Comparison of ENCODE assay signal across 8 cellular contexts in genomic region chr9:93134740-93135444, GRCh38. TPM values are rescaled to one million over a fixed set of nuclear protein-coding genes. Genes with fewer than 3 reads are reported as not detected.
DNase-seq lines count a peak whose midpoint lies in the region; ATAC-seq, FAIRE-seq and TF ChIP-seq lines count a peak whose summit lies in the region.

No MANE protein-coding gene starts in this region.

- peaks cover 43% of the 10 kb centered on the region for H3K4me1 ChIP-seq in A549
- peaks cover 58% of the 10 kb centered on the region for H3K4me1 ChIP-seq in mononuclear cell (ENCODE audit: insufficient read depth, low read length)

- POLR2A ChIA-PET in A549 (lab: Yijun Ruan, JAX), result interaction anchor here (0.6 to 1.9 kb wide), 9 partner anchors 9 to 317 kb away, joined by 3 to 35 read pairs (median 3); no protein-coding TSS in a partner anchor

- TF ChIP-seq RAD21 in A549 (conservative IDR thresholded peaks at IDR 0.05 in 1 of 2, IDR thresholded peaks at IDR 0.05 in 1 of 2), result no peak

- DNase-seq in A549 (ENCODE audit: low read depth in 1 of 2, low spot score in 1 of 2) (no peak), bronchial epithelial cell (ENCODE audit: low read depth) (no peak), AML-193 (lab: John Stamatoyannopoulos, UW) (no peak), NCI-H1694 (lab: John Stamatoyannopoulos, UW) (no peak)
- no peak for DNase-seq in NK-92 treated with Interleukin-12 subunit alpha and Interleukin-12 subunit beta, amount 100 ng/mL, for 24 hours (lab: John Stamatoyannopoulos, UW)

- peak overlapping the region; percentile 89 for H3K4me3 ChIP-seq in A549
- H3K4me3 ChIP-seq in bronchial epithelial cell (ENCODE audit: low read depth, low read length), result peak overlapping the region; percentile 86
- peak overlapping the region; percentile 72 for H3K4me3 ChIP-seq in mononuclear cell (ENCODE audit: low read length)

- no peaks in the 10 kb centered on the region for H3K9me3 ChIP-seq in A549
- H3K9me3 ChIP-seq in mononuclear cell (ENCODE audit: low read depth, low read length), result no peaks in the 10 kb centered on the region

- FAIRE-seq in A549 (lab: Jason Lieb, UNC) (no peak), bronchial epithelial cell (lab: Jason Lieb, UNC) (no peak)

- peak overlapping the region; percentile 91 to 96 for H3K27ac ChIP-seq in A549

- ATAC-seq in A549 (no peak; a peak in 1 of 6 replicates), HG03571 (IDR thresholded peaks at IDR 0.05; ENCODE audit: unreplicated experiment) (peak; percentile 2), HG03442 (IDR thresholded peaks at IDR 0.05; ENCODE audit: unreplicated experiment) (no peak)

- CTCF ChIA-PET in A549 (lab: Yijun Ruan, JAX), result interaction anchor here (0.7 to 5.4 kb wide), 5 partner anchors 9 to 27 kb away, joined by 3 to 42 read pairs (median 3); no protein-coding TSS in a partner anchor

- no peak for TF ChIP-seq CTCF in A549 (IDR thresholded peaks at IDR 0.05)
- TF ChIP-seq CTCF in bronchial epithelial cell (IDR thresholded peaks at IDR 0.05; ENCODE audit: insufficient read depth, low read length, severe bottlenecking), result no peak

- TF ChIP-seq EP300 in A549 (IDR thresholded peaks at IDR 0.05), result no peak

- H3K27me3 ChIP-seq in bronchial epithelial cell (ENCODE audit: control insufficient read depth, insufficient read depth, low read length), result no peaks in the 10 kb centered on the region
- H3K27me3 ChIP-seq in mononuclear cell (ENCODE audit: insufficient read depth, low read length), result no peaks in the 10 kb centered on the region

- H3K36me3 ChIP-seq in bronchial epithelial cell (ENCODE audit: control insufficient read depth, insufficient read depth, low read length), result peaks cover 7% of the 10 kb centered on the region

- H3K4me2 ChIP-seq in A549, result peak overlapping the region; percentile 99

- 77% methylated on average over 14 of the region's 14 CpGs for WGBS in A549 (ENCODE audit: missing lambda C conversion rate)

- TF ChIP-seq POLR2A in A549 (IDR thresholded peaks at IDR 0.05; ENCODE audit: low read length), result no peak

TF ChIP-seq in A549, 52 proteins besides CTCF, POLR2A, EP300 and RAD21:
- TF ChIP-seq RNF2 (IDR thresholded peaks at IDR 0.05; ENCODE audit: borderline replicate concordance, low read depth) (no peak), TP53 (CRISPR knock-in tag; IDR thresholded peaks at IDR 0.05) (no peak), HDAC2 (IDR thresholded peaks at IDR 0.05) (no peak), HOXB13 (CRISPR knock-in tag; IDR thresholded peaks at IDR 0.05; ENCODE audit: low read depth) (no peak), CEBPB (IDR thresholded peaks at IDR 0.05) (no peak), GATA3 (IDR thresholded peaks at IDR 0.05; ENCODE audit: borderline replicate concordance) (no peak), PBX3 (IDR thresholded peaks at IDR 0.05) (no peak), NFE2L2 (conservative IDR thresholded peaks at IDR 0.05; ENCODE audit: low read length) (no peak), CHD4 (IDR thresholded peaks at IDR 0.05; ENCODE audit: borderline replicate concordance) (no peak), MAZ (IDR thresholded peaks at IDR 0.05; ENCODE audit: borderline replicate concordance, low read depth, low read length) (no peak)

RNA-seq across cellular contexts. Expression of gene NINJ1, which starts 0.8 kb away (rescaled TPM):
- polyA plus RNA-seq in A549 (2011; rRNA removed) (27.0 and 37.9 TPM in 2 replicates), A549 (2017; fragmentation: RNase III; extraction: RNeasy Plus Mini Kit Qiagen cat#74134 plus additional on column Dnase treatment) (60.4 to 69.6 TPM (median 62.0 TPM) in 3 replicates)
- 54.7 and 84.0 TPM in 2 replicates for polyA plus RNA-seq in A549 (2012; cell fraction: cytosol; rRNA removed)
- 42.3 and 55.7 TPM in 2 replicates for polyA plus RNA-seq in A549 (2012; cell fraction: nucleus; rRNA removed)
- polyA minus RNA-seq in A549 (2011; rRNA and poly(A)+ RNA removed), result 16.0 and 23.0 TPM in 2 replicates
- total RNA-seq in bronchial epithelial cell (13.4 and 15.9 TPM in 2 replicates), mononuclear cell (234 TPM)

RNA-seq across cellular contexts. Expression of gene CARD19, which starts 38.9 kb away (rescaled TPM):
- polyA plus RNA-seq in A549 (2011; rRNA removed) (27.6 and 36.0 TPM in 2 replicates), A549 (2017; fragmentation: RNase III; extraction: RNeasy Plus Mini Kit Qiagen cat#74134 plus additional on column Dnase treatment) (30.3 to 34.5 TPM (median 33.2 TPM) in 3 replicates)
- 108 and 125 TPM in 2 replicates for polyA plus RNA-seq in A549 (2012; cell fraction: cytosol; rRNA removed)
- polyA plus RNA-seq in A549 (2012; cell fraction: nucleus; rRNA removed), result 124 and 150 TPM in 2 replicates
- 20.2 and 23.0 TPM in 2 replicates for polyA minus RNA-seq in A549 (2011; rRNA and poly(A)+ RNA removed)
- total RNA-seq in bronchial epithelial cell (43.4 and 47.9 TPM in 2 replicates), mononuclear cell (117 TPM)

RNA-seq across cellular contexts. Expression of gene WNK2, which starts 49.0 kb away (rescaled TPM):
- polyA plus RNA-seq in A549 (2011; rRNA removed) (2.1 and 2.6 TPM in 2 replicates), A549 (2017; fragmentation: RNase III; extraction: RNeasy Plus Mini Kit Qiagen cat#74134 plus additional on column Dnase treatment) (6.7 to 7.1 TPM (median 7.1 TPM) in 3 replicates)
- 6.6 and 7.5 TPM in 2 replicates for polyA plus RNA-seq in A549 (2012; cell fraction: cytosol; rRNA removed)
- 24.3 and 32.3 TPM in 2 replicates for polyA plus RNA-seq in A549 (2012; cell fraction: nucleus; rRNA removed)
- polyA minus RNA-seq in A549 (2011; rRNA and poly(A)+ RNA removed), result 3.1 and 3.5 TPM in 2 replicates
- total RNA-seq in bronchial epithelial cell (under 0.01 and 0.64 TPM in 2 replicates), mononuclear cell (0.10 TPM)

Comparison
In these comparisons a context has a peak if more than half of its experiments do, and no peak if none do; other contexts are left out.
1. RNA of gene NINJ1, which starts 0.8 kb away (total RNA-seq): 234 TPM in mononuclear cell (single experiment); 13.4 to 15.9 TPM in bronchial epithelial cell; every median in the first group is over 10 times any median in the second.
2. Peak in every context shown above with its lines, with median percentiles within 50 percentile points of each other: H3K4me3 ChIP-seq.